Comparison of ENCODE assay signal across 13 cellular contexts in genomic region chr14:103828315-103828967, GRCh38. TPM values are rescaled to one million over a fixed set of nuclear protein-coding genes. Genes with fewer than 3 reads are reported as not detected.
DNase-seq lines count a peak whose midpoint lies in the region; ATAC-seq and TF ChIP-seq lines count a peak whose summit lies in the region.
"Had no signal": no experiment of that assay in that cellular context is flagged by ENCODE, and none has a peak within 500 bp of the region (broad histone marks: within the 10 kb centered on the region; RNA-seq: fewer than 3 reads in every experiment).

No MANE protein-coding gene starts in this region.

- H3K9me3 ChIP-seq in ovary: no peaks in the 10 kb centered on the region

- TF ChIP-seq EP300 in ovary (IDR thresholded peaks at IDR 0.05): no peak

- intact Hi-C loops in ovary (cut with DNase I): no loop called here

- H3K4me3 Mint-ChIP-seq in effector memory CD8-positive, alpha-beta T cell: no peak overlapping the region
- H3K4me3 Mint-ChIP-seq: activated naive CD4-positive, alpha-beta T cell treated with anti-CD3 and anti-CD28 coated beads, Interleukin-2, amount 10 ng/mL, durations not matched to agents 7 days and 5 days had no signal

- H3K27me3 ChIP-seq in ovary: no peaks in the 10 kb centered on the region
- H3K27me3 ChIP-seq: dorsolateral prefrontal cortex had no signal

- peaks cover 6 to 22% of the 10 kb centered on the region in 2 donors for H3K4me1 Mint-ChIP-seq in effector memory CD8-positive, alpha-beta T cell (ENCODE audit: low read depth in 2 of 2)
- H3K4me1 Mint-ChIP-seq: activated naive CD4-positive, alpha-beta T cell treated with anti-CD3 and anti-CD28 coated beads, Interleukin-2, amount 10 ng/mL, durations not matched to agents 7 days and 5 days had no signal

- peaks cover 3% of the 10 kb centered on the region for H3K4me1 ChIP-seq in ovary (ENCODE audit: insufficient read depth)

- peak overlapping the region in 1 of 2 donors; percentile 62 for H3K27ac Mint-ChIP-seq in effector memory CD8-positive, alpha-beta T cell
- H3K27ac Mint-ChIP-seq: activated naive CD4-positive, alpha-beta T cell treated with anti-CD3 and anti-CD28 coated beads, Interleukin-2, amount 10 ng/mL, durations not matched to agents 7 days and 5 days had no signal

- ATAC-seq in HG03520 (IDR thresholded peaks at IDR 0.05; ENCODE audit: unreplicated experiment) (no peak), HG03354 (IDR thresholded peaks at IDR 0.05; ENCODE audit: poor library complexity, severe bottlenecking, unreplicated experiment) (no peak)
- ATAC-seq in effector memory CD8-positive, alpha-beta T cell (replicated peaks): no peak

- H3K27ac ChIP-seq in ovary: no peak overlapping the region
- H3K27ac ChIP-seq: dorsolateral prefrontal cortex had no signal

- no peaks in the 10 kb centered on the region for H3K27me3 Mint-ChIP-seq in effector memory CD8-positive, alpha-beta T cell
- H3K27me3 Mint-ChIP-seq: activated naive CD4-positive, alpha-beta T cell treated with anti-CD3 and anti-CD28 coated beads, Interleukin-2, amount 10 ng/mL, durations not matched to agents 7 days and 5 days had no signal

- no peaks in the 10 kb centered on the region for H3K36me3 ChIP-seq in ovary

- peak; percentile 48 for DNase-seq in EH (ENCODE audit: low read depth)
- peak; percentile 7 for DNase-seq in OCI-M1 (lab: John Stamatoyannopoulos, UW)
- peak; percentile 63 for DNase-seq in fibroblast of the aortic adventitia (ENCODE audit: low read depth)
- DNase-seq in ovary: peak; percentile 45 to 71 (median 64)
- DNase-seq in effector memory CD8-positive, alpha-beta T cell: no peak
- no peak for DNase-seq in GM10266 (ENCODE audit: extremely low spot score)
- DNase-seq: activated CD4-positive, CD25-positive, alpha-beta regulatory T cell; activated naive CD4-positive, alpha-beta T cell treated with anti-CD3 and anti-CD28 coated beads, Interleukin-2, amount 10 ng/mL, durations not matched to agents 7 days and 5 days; dorsolateral prefrontal cortex; NCI-H446 treated with DMSO at 0.1 percent for 48 hours; SIG-M5 had no signal

- peaks cover 4% of the 10 kb centered on the region for H3K36me3 Mint-ChIP-seq in effector memory CD8-positive, alpha-beta T cell (ENCODE audit: insufficient read depth)
- H3K36me3 Mint-ChIP-seq: activated naive CD4-positive, alpha-beta T cell treated with anti-CD3 and anti-CD28 coated beads, Interleukin-2, amount 10 ng/mL, durations not matched to agents 7 days and 5 days had no signal

- H3K9me3 Mint-ChIP-seq in effector memory CD8-positive, alpha-beta T cell: no peaks in the 10 kb centered on the region
- H3K9me3 Mint-ChIP-seq: activated naive CD4-positive, alpha-beta T cell treated with anti-CD3 and anti-CD28 coated beads, Interleukin-2, amount 10 ng/mL, durations not matched to agents 7 days and 5 days had no signal

- H3K4me3 ChIP-seq in fibroblast of the aortic adventitia (ENCODE audit: low read depth, low read length): no peak overlapping the region
- H3K4me3 ChIP-seq in ovary: no peak overlapping the region
- H3K4me3 ChIP-seq: dorsolateral prefrontal cortex had no signal

- WGBS in ovary, 3 donors: 34 to 44% (median 38%) methylated on average over 9 of the region's 9 CpGs

- TF ChIP-seq CTCF in fibroblast of the aortic adventitia (IDR thresholded peaks at IDR 0.05; ENCODE audit: insufficient read depth, low read length) (no peak), ovary (IDR thresholded peaks at IDR 0.05) (no peak), GM10266 (IDR thresholded peaks at IDR 0.05; ENCODE audit: control insufficient read depth, insufficient read depth, low read depth, missing control alignments) (no peak)

- no peak for TF ChIP-seq POLR2A in ovary (IDR thresholded peaks at IDR 0.05)

RNA-seq across cellular contexts. Expression of gene PPP1R13B, which starts 18.9 kb away (rescaled TPM):
- total RNA-seq in fibroblast of the aortic adventitia (ENCODE audit: low replicate concordance): 1.2 and 4.2 TPM in 2 replicates
- total RNA-seq in ovary: 10 to 100 TPM; 15.0 to 64.8 (median 48.7) TPM
- 10 to 100 TPM; 17.9 to 27.5 TPM for polyA plus RNA-seq in ovary

Comparison
In these comparisons a context has a peak if more than half of its experiments do, and no peak if none do; other contexts are left out.
1. DNase-seq: peak in EH (single experiment), OCI-M1 (single experiment), fibroblast of the aortic adventitia (single experiment) and ovary (5 of 5); none in effector memory CD8-positive, alpha-beta T cell (0 of 3) and GM10266 (single experiment).